Comparison of ENCODE assay signal across 15 cellular contexts in genomic region chr7:30184804-30185487, GRCh38. TPM values are rescaled to one million over a fixed set of nuclear protein-coding genes. Genes with fewer than 3 reads are reported as not detected.
DNase-seq lines count a peak whose midpoint lies in the region; ATAC-seq lines count a peak whose summit lies in the region.
"Had no signal": no experiment of that assay in that cellular context is flagged by ENCODE, and none has a peak within 500 bp of the region (broad histone marks: within the 10 kb centered on the region; RNA-seq: fewer than 3 reads in every experiment).

No MANE protein-coding gene starts in this region.

- no peaks in the 10 kb centered on the region for H3K36me3 ChIP-seq in skeletal muscle tissue (ENCODE audit: control insufficient read depth in 3 of 3, insufficient read depth in 3 of 3, low read length in 3 of 3)
- H3K36me3 ChIP-seq: BLaER1 had no signal

- DNase-seq in ELR (ENCODE audit: low read depth) (peak; percentile 3), SIG-M5 treated with dmso at 0.1 percent for 504 hours (lab: John Stamatoyannopoulos, UW; ENCODE audit: unreplicated experiment) (peak; percentile 96), left ventricle myocardium superior (peak; percentile 45), NCI-H2081 treated with DMSO at 0.1 percent for 48 hours (lab: John Stamatoyannopoulos, UW) (no peak), hepatic stellate cell (ENCODE audit: low spot score) (no peak), GM19238 (ENCODE audit: insufficient read length, low spot score) (no peak)
- DNase-seq: activated CD4-positive, alpha-beta T cell treated with anti-CD3 and anti-CD28 coated beads for 36 hours; activated naive CD4-positive, alpha-beta T cell treated with anti-CD3 and anti-CD28 coated beads, Interleukin-2, amount 50 U/mL, for 16 hours; effector memory CD4-positive, alpha-beta T cell; NCI-H2171 treated with DMSO at 0.1 percent for 48 hours; SHP77; stimulated activated CD4-positive, alpha-beta T cell treated with anti-CD3 and anti-CD28 coated beads, Interleukin-4, amount 100 ng/mL, for 1 hour had no signal

- no peak overlapping the region for H3K9ac ChIP-seq in skeletal muscle tissue (ENCODE audit: low read depth in 1 of 3, low read length in 3 of 3)
- H3K9ac ChIP-seq: BLaER1 had no signal

- peak; percentile 89 for ATAC-seq in left ventricle myocardium superior
- no peak for ATAC-seq in GM21515 (IDR thresholded peaks at IDR 0.05; ENCODE audit: unreplicated experiment)
- ATAC-seq: activated CD4-positive, alpha-beta T cell treated with anti-CD3 and anti-CD28 coated beads for 36 hours had no signal

- H3K4me3 ChIP-seq in skeletal muscle tissue (ENCODE audit: low read length in 3 of 3), result no peak overlapping the region
- H3K4me3 ChIP-seq: BLaER1 had no signal

- peaks cover 24 to 42% (median 30%) of the 10 kb centered on the region in 3 donors for H3K4me1 ChIP-seq in skeletal muscle tissue (ENCODE audit: control insufficient read depth in 3 of 3, insufficient read depth in 3 of 3, low read length in 3 of 3)
- H3K4me1 ChIP-seq: BLaER1 had no signal

- peak overlapping the region; percentile 89 for H3K27ac ChIP-seq in skeletal muscle tissue (ENCODE audit: low read depth, low read length)
- H3K27ac ChIP-seq: BLaER1 had no signal

- H3K9me3 ChIP-seq in skeletal muscle tissue (ENCODE audit: control insufficient read depth in 3 of 3, low read length in 3 of 3), result no peaks in the 10 kb centered on the region

- no peaks in the 10 kb centered on the region for H3K27me3 ChIP-seq in skeletal muscle tissue (ENCODE audit: control insufficient read depth in 3 of 3, insufficient read depth in 3 of 3, low read length in 3 of 3)
- H3K27me3 ChIP-seq: BLaER1 had no signal

- intact Hi-C loops in left ventricle myocardium superior (cut with micrococcal nuclease), result no loop called here

RNA-seq across cellular contexts. Expression of gene MTURN, which starts 50.2 kb away (rescaled TPM):
- total RNA-seq in left ventricle myocardium superior (18.8 TPM), skeletal muscle tissue (74.6 TPM)

Comparison
In these comparisons a context has a peak if more than half of its experiments do, and no peak if none do; other contexts are left out.
1. DNase-seq: peak in ELR (single experiment), SIG-M5 treated with dmso at 0.1 percent for 504 hours (single experiment) and left ventricle myocardium superior (single experiment); none in NCI-H2081 treated with DMSO at 0.1 percent for 48 hours (single experiment), hepatic stellate cell (single experiment) and GM19238 (single experiment).